15 cellular contexts compared by ENCODE assay signal in genomic region chr10:44989621-44990301, GRCh38. TPM values are rescaled to one million over a fixed set of nuclear protein-coding genes. Genes with fewer than 3 reads are reported as not detected.
DNase-seq lines count a peak whose midpoint lies in the region; ATAC-seq and TF ChIP-seq lines count a peak whose summit lies in the region.
"Had no signal": no experiment of that assay in that cellular context is flagged by ENCODE, and none has a peak within 500 bp of the region (broad histone marks: within the 10 kb centered on the region; RNA-seq: fewer than 3 reads in every experiment).

No MANE protein-coding gene starts in this region.

- intact Hi-C loops in dorsolateral prefrontal cortex (cut with DNase I), result loop anchor here in 1 of 2 donors (10.0 kb wide), 1 partner anchor 105 kb away; no protein-coding TSS in a partner anchor

- TF ChIP-seq POLR2A in suprapubic skin (IDR thresholded peaks at IDR 0.05), result no peak

- H3K36me3 ChIP-seq in HUES64 (ENCODE audit: insufficient read depth, low read length) (no peaks in the 10 kb centered on the region), suprapubic skin (peaks cover 34% of the 10 kb centered on the region)

- WGBS in HUES64, result 69% methylated on average over 9 of the region's 14 CpGs
- WGBS in suprapubic skin, result 81% methylated on average over 14 of the region's 14 CpGs

- TF ChIP-seq EP300 in suprapubic skin (IDR thresholded peaks at IDR 0.05), result no peak

- peak in 3 of 10 donors; percentile 1 to 23 (median 9) for DNase-seq in dorsolateral prefrontal cortex
- DNase-seq in left kidney (ENCODE audit: low read depth, low spot score), result peak; percentile 60
- DNase-seq in suprapubic skin (ENCODE audit: low spot score in 2 of 2), result peak; percentile 31 to 75
- DNase-seq in NCI-H345 treated with DMSO at 0.1 percent for 48 hours (lab: John Stamatoyannopoulos, UW; ENCODE audit: unreplicated experiment), result no peak
- no peak for DNase-seq in NCI-H1105 (lab: John Stamatoyannopoulos, UW)
- no peak for DNase-seq in stimulated activated CD4-positive, alpha-beta T cell treated with anti-CD3 and anti-CD28 coated beads, Interleukin-4, amount 100 ng/mL, for 24 hours
- DNase-seq: AML-193; amniotic stem cell; NCI-H2081 treated with DMSO at 0.1 percent for 48 hours; PC-3; stimulated activated naive CD8-positive, alpha-beta T cell treated with anti-CD3 and anti-CD28 coated beads, Interleukin-15, Interleukin-2, amounts not matched to agents 100 U/mL and 50 U/mL, for 24 hours had no signal

- H3K27me3 ChIP-seq in HUES64 (ENCODE audit: insufficient read depth, low read length) (peaks cover 7% of the 10 kb centered on the region; the same call in 1 of the 2 replicates), dorsolateral prefrontal cortex (no peaks in the 10 kb centered on the region), suprapubic skin (no peaks in the 10 kb centered on the region)

- ATAC-seq in HG02970 (IDR thresholded peaks at IDR 0.05; ENCODE audit: low FRiP score, unreplicated experiment), result no peak
- ATAC-seq: PC-3; stimulated activated naive CD8-positive, alpha-beta T cell treated with anti-CD3 and anti-CD28 coated beads, Interleukin-15, Interleukin-2, amounts not matched to agents 100 U/mL and 50 U/mL, for 24 hours had no signal

- peak overlapping the region; percentile 43; the same call in 1 of the 2 replicates for H3K27ac ChIP-seq in HUES64 (ENCODE audit: low read depth, low read length)
- H3K27ac ChIP-seq in dorsolateral prefrontal cortex, result peak overlapping the region in 46 of 59 donors; percentile 3 to 97 (median 68)
- no peak overlapping the region for H3K27ac ChIP-seq in suprapubic skin
- H3K27ac ChIP-seq: epithelial cell of prostate, parathyroid adenoma had no signal

- H3K4me1 ChIP-seq in HUES64 (ENCODE audit: insufficient read depth, low read length), result peaks cover 60% of the 10 kb centered on the region
- peaks cover 33% of the 10 kb centered on the region for H3K4me1 ChIP-seq in suprapubic skin
- H3K4me1 ChIP-seq: parathyroid adenoma had no signal

- TF ChIP-seq CTCF in dorsolateral prefrontal cortex (IDR thresholded peaks at IDR 0.05 in 54 of 56, conservative IDR thresholded peaks at IDR 0.05 in 2 of 56; ENCODE audit: low read depth in 1 of 56, partially characterized antibody in 56 of 56) (no peak), suprapubic skin (IDR thresholded peaks at IDR 0.05) (no peak)

- H3K4me3 ChIP-seq in HUES64 (ENCODE audit: low read length), result peak overlapping the region; percentile 3; the same call in 1 of the 2 replicates
- H3K4me3 ChIP-seq in dorsolateral prefrontal cortex, result no peak overlapping the region
- no peak overlapping the region for H3K4me3 ChIP-seq in suprapubic skin

- H3K9ac ChIP-seq in HUES64 (ENCODE audit: low read depth, low read length), result no peak overlapping the region
- H3K9ac ChIP-seq: parathyroid adenoma had no signal

- no peaks in the 10 kb centered on the region for H3K9me3 ChIP-seq in HUES64 (ENCODE audit: insufficient read depth, low read depth, low read length)
- H3K9me3 ChIP-seq in suprapubic skin, result no peaks in the 10 kb centered on the region

RNA-seq across cellular contexts. Expression of gene ZNF22, which starts 11.0 kb away (rescaled TPM):
- polyA plus RNA-seq in HUES64 (2013, experiment 1 of 2), result 41.8 TPM
- 51.5 TPM for polyA plus RNA-seq in HUES64 (2013, experiment 2 of 2)
- 10 to 100 TPM in 117 of 120 experiments, 1 to 10 TPM in 3; 9.2 to 20.9 (median 14.1) TPM for total RNA-seq in dorsolateral prefrontal cortex
- total RNA-seq in suprapubic skin, result 10 to 100 TPM in 1 of 4 donors, 1 to 10 TPM in 3; 6.7 to 15.1 (median 8.5) TPM

RNA-seq across cellular contexts. Expression of gene DEPP1, which starts 11.2 kb away (rescaled TPM):
- 0.75 TPM for polyA plus RNA-seq in HUES64 (2013, experiment 1 of 2)
- polyA plus RNA-seq in HUES64 (2013, experiment 2 of 2), result 1.1 TPM
- total RNA-seq in dorsolateral prefrontal cortex (100 to 1,000 TPM in 23 of 120 experiments, 10 to 100 TPM in 91, 1 to 10 TPM in 6; 8.1 to 234 (median 44.3) TPM), suprapubic skin (100 to 1,000 TPM in 1 of 4 donors, 10 to 100 TPM in 3; 27.5 to 101 (median 38.2) TPM)

RNA-seq across cellular contexts. Expression of gene RASSF4, which starts 30.2 kb away (rescaled TPM):
- polyA plus RNA-seq in HUES64 (2013, experiment 1 of 2), result 6.7 TPM
- 7.4 TPM for polyA plus RNA-seq in HUES64 (2013, experiment 2 of 2)
- total RNA-seq in dorsolateral prefrontal cortex, result 100 to 1,000 TPM in 81 of 120 experiments, 10 to 100 TPM in 39; 54.6 to 175 (median 111) TPM
- total RNA-seq in suprapubic skin, result 10 to 100 TPM in 2 of 4 donors, 1 to 10 TPM in 2; 4.4 to 23.3 (median 12.9) TPM

Comparison
In these comparisons a context has a peak if more than half of its experiments do, and no peak if none do; other contexts are left out.
1. DNase-seq: peak in left kidney (single experiment) and suprapubic skin (2 of 2); none in NCI-H345 treated with DMSO at 0.1 percent for 48 hours (single experiment), NCI-H1105 (single experiment) and stimulated activated CD4-positive, alpha-beta T cell treated with anti-CD3 and anti-CD28 coated beads, Interleukin-4, amount 100 ng/mL, for 24 hours (single experiment).